17 cellular contexts compared by ENCODE assay signal in genomic region chr3:55332191-55332590, GRCh38.
DNase-seq lines count a peak whose midpoint lies in the region; ATAC-seq and TF ChIP-seq lines count a peak whose summit lies in the region.
"Had no signal": no experiment of that assay in that cellular context is flagged by ENCODE, and none has a peak within 500 bp of the region (broad histone marks: within the 10 kb centered on the region; RNA-seq: fewer than 3 reads in every experiment).

No MANE protein-coding gene starts in this region.

- H2AK9ac ChIP-seq in IMR-90 (replicated peaks; ENCODE audit: low read depth, low read length, poor library complexity) = no peak overlapping the region

- H3K27me3 ChIP-seq in IMR-90 (ENCODE audit: control insufficient read depth, insufficient read depth, low read length) (no peaks in the 10 kb centered on the region), uterus (no peaks in the 10 kb centered on the region)
- H3K27me3 ChIP-seq: BE2C had no signal

- H3K9me3 Mint-ChIP-seq in nephron progenitor cell = no peaks in the 10 kb centered on the region
- H3K9me3 Mint-ChIP-seq: GM23338 had no signal

- TF ChIP-seq CTCF in IMR-90 (conservative IDR thresholded peaks at IDR 0.05; ENCODE audit: low read depth, low read length) = no peak
- no peak for TF ChIP-seq CTCF in nephron progenitor cell (IDR thresholded peaks at IDR 0.05)
- TF ChIP-seq CTCF in uterus (IDR thresholded peaks at IDR 0.05) = no peak

- H3K9me3 ChIP-seq in IMR-90 (ENCODE audit: control insufficient read depth, insufficient read depth, low read length) (no peaks in the 10 kb centered on the region), uterus (no peaks in the 10 kb centered on the region)
- H3K9me3 ChIP-seq: BE2C had no signal

- no peak overlapping the region for H3K56ac ChIP-seq in IMR-90 (ENCODE audit: extremely low read depth, insufficient read depth, low read length)

- H3K4me1 Mint-ChIP-seq in nephron progenitor cell = peaks cover 38% of the 10 kb centered on the region
- H3K4me1 Mint-ChIP-seq: CD4-positive, CD25-positive, alpha-beta regulatory T cell; CD8-positive, alpha-beta memory T cell had no signal

- ATAC-seq in IMR-90 (ENCODE audit: low read depth) (no peak), HG03571 (IDR thresholded peaks at IDR 0.05; ENCODE audit: unreplicated experiment) (no peak), HG03439 (IDR thresholded peaks at IDR 0.05; ENCODE audit: unreplicated experiment) (no peak)
- ATAC-seq: GM23338 had no signal

- H3K4me3 Mint-ChIP-seq in nephron progenitor cell = no peak overlapping the region
- H3K4me3 Mint-ChIP-seq: CD4-positive, CD25-positive, alpha-beta regulatory T cell; CD8-positive, alpha-beta memory T cell; GM23338 had no signal

- WGBS in IMR-90 (ENCODE audit: extremely low coverage in 2 of 2, insufficient read length in 1 of 2), 2 experiments = 83% methylated on average over 2 of the region's 8 CpGs; no CpG with 5 or more reads in 1 of the 2 experiments

- H4K91ac ChIP-seq in IMR-90 (ENCODE audit: insufficient read depth, low read depth, low read length) = peak overlapping the region; percentile 79

- peaks cover 6% of the 10 kb centered on the region for H3K27me3 Mint-ChIP-seq in nephron progenitor cell (ENCODE audit: low read depth, poor library complexity)
- H3K27me3 Mint-ChIP-seq: CD4-positive, CD25-positive, alpha-beta regulatory T cell had no signal

- intact Hi-C loops in IMR-90 (cut with micrococcal nuclease) (loop anchor here (5.0 kb wide), 3 partner anchors 135 to 380 kb away; no protein-coding TSS in a partner anchor), uterus (cut with DNase I; ENCODE audit: low total_unique reads) (no loop called here)

- peak overlapping the region; percentile 17; the same call in 1 of the 2 replicates for H3K27ac ChIP-seq in IMR-90 (ENCODE audit: insufficient read depth, low read length)
- peak overlapping the region; percentile 25 to 45 for H3K27ac ChIP-seq in uterus

- no TSS peak for BruUV-seq in IMR-90 (replicated peaks; lab: Mats Ljungman, UMichigan)

- H3K27ac Mint-ChIP-seq in nephron progenitor cell = peak overlapping the region; percentile 97
- H3K27ac Mint-ChIP-seq: CD4-positive, CD25-positive, alpha-beta regulatory T cell; CD8-positive, alpha-beta memory T cell; GM23338 had no signal

- peak overlapping the region; percentile 50; the same call in 1 of the 2 replicates for H3K14ac ChIP-seq in IMR-90 (replicated peaks; ENCODE audit: low read depth, low read length)

- no peak for DNase-seq in IMR-90
- peak; percentile 27 for DNase-seq in kidney tubule cell (ENCODE audit: low spot score)
- DNase-seq in nephron progenitor cell = peak; percentile 15
- no peak for DNase-seq in uterus
- no peak for DNase-seq in SIG-M5 (lab: John Stamatoyannopoulos, UW)
- DNase-seq: BE2C; C1 segment of cervical spinal cord; CD4-positive, CD25-positive, alpha-beta regulatory T cell; CD8-positive, alpha-beta memory T cell; COR-L47; DMS153; DMS79; GF-D8; HCEC 1CT had no signal

- peaks cover 27% of the 10 kb centered on the region for H3K4me1 ChIP-seq in IMR-90 (ENCODE audit: control insufficient read depth, insufficient read depth, low read length)
- peaks cover 0 to 4% of the 10 kb centered on the region in 2 donors for H3K4me1 ChIP-seq in uterus
- H3K4me1 ChIP-seq: BE2C had no signal

- H3K4me3 ChIP-seq in IMR-90 (ENCODE audit: insufficient read depth, low read depth, low read length) (no peak overlapping the region), uterus (no peak overlapping the region)
- H3K4me3 ChIP-seq: GM23338 had no signal

- H3K18ac ChIP-seq in IMR-90 (ENCODE audit: low read depth, low read length) = peak overlapping the region; percentile 50

- H2AFZ ChIP-seq in IMR-90 (replicated peaks; ENCODE audit: low read length, poor library complexity) = no peak overlapping the region
- H2AFZ ChIP-seq: GM23338 had no signal

- in situ Hi-C loops in IMR-90 (cut with MboI; ENCODE audit: low sequenced_read_pairs) = loop anchor here (10.0 kb wide), 1 partner anchor 133 kb away; no protein-coding TSS in a partner anchor

- peaks cover 27% of the 10 kb centered on the region for H3K9me1 ChIP-seq in IMR-90 (ENCODE audit: insufficient read depth, low read length)

- peak overlapping the region; percentile 97 for H2BK20ac ChIP-seq in IMR-90 (ENCODE audit: low read depth, low read length)

- peaks cover 0 to 16% of the 10 kb centered on the region in 2 experiments; a peak in 1 of 4 replicates for H3K79me1 ChIP-seq in IMR-90 (ENCODE audit: low read depth in 1 of 2, low read length in 2 of 2)

- no peaks in the 10 kb centered on the region for H3K36me3 Mint-ChIP-seq in nephron progenitor cell (ENCODE audit: low read depth)
- H3K36me3 Mint-ChIP-seq: CD4-positive, CD25-positive, alpha-beta regulatory T cell; CD8-positive, alpha-beta memory T cell had no signal

- no peaks in the 10 kb centered on the region for H4K20me1 ChIP-seq in IMR-90 (ENCODE audit: insufficient read depth, low read length)

- no peak overlapping the region for H3K9ac ChIP-seq in IMR-90 (ENCODE audit: low read depth, low read length)

- H2BK15ac ChIP-seq in IMR-90 (ENCODE audit: low read depth, low read length) = peak overlapping the region; percentile 74; the same call in 2 of the 3 replicates

- peak overlapping the region; percentile 21; the same call in 1 of the 2 replicates for H4K5ac ChIP-seq in IMR-90 (ENCODE audit: low read depth, low read length)

- peak overlapping the region; percentile 97 for H2BK120ac ChIP-seq in IMR-90 (ENCODE audit: low read depth, low read length)

- H2AK5ac ChIP-seq in IMR-90 (ENCODE audit: low read depth, low read length) = peak overlapping the region; percentile 100

- H3K23ac ChIP-seq in IMR-90 (ENCODE audit: low read depth, low read length) = no peak overlapping the region

- no peak for TF ChIP-seq RAD21 in IMR-90 (IDR thresholded peaks at IDR 0.05; ENCODE audit: low read length)

- dilution Hi-C loops in IMR-90 (cut with HindIII; ENCODE audit: low sequenced_read_pairs, unreplicated experiment) = no loop called here

- POLR2A ChIA-PET in IMR-90 (lab: Charles Lee; ENCODE audit: unreplicated experiment) = no interaction called here

- TF ChIP-seq POLR2A in IMR-90 (IDR thresholded peaks at IDR 0.05; ENCODE audit: low read depth, low read length) = no peak
- TF ChIP-seq POLR2A in uterus (IDR thresholded peaks at IDR 0.05) = no peak

- H3K4ac ChIP-seq in IMR-90 (ENCODE audit: low read depth, low read length) = peak overlapping the region; percentile 85

- H4K8ac ChIP-seq in IMR-90 (ENCODE audit: low read depth in 2 of 2, low read length in 2 of 2) = peak overlapping the region; percentile 33 to 45; a peak in 2 of 4 replicates

- H3K4me2 ChIP-seq in IMR-90 (ENCODE audit: low read depth, low read length) = no peak overlapping the region
- H3K4me2 ChIP-seq: GM23338 had no signal

- H3K36me3 ChIP-seq in IMR-90 (ENCODE audit: control insufficient read depth, insufficient read depth, low read length) (no peaks in the 10 kb centered on the region), uterus (no peaks in the 10 kb centered on the region)
- H3K36me3 ChIP-seq: BE2C had no signal

- peak overlapping the region; percentile 98 for H2BK5ac ChIP-seq in IMR-90 (ENCODE audit: low read depth, low read length, poor library complexity, severe bottlenecking)

- CTCF ChIA-PET in IMR-90 (lab: Yijun Ruan, JAX) = no interaction called here

TF ChIP-seq in IMR-90, 13 proteins besides CTCF, POLR2A, EP300 and RAD21:
- no peak for TF ChIP-seq RCOR1 (IDR thresholded peaks at IDR 0.05; ENCODE audit: insufficient replicate concordance, low read length)
- no peak for TF ChIP-seq NFE2L2 (IDR thresholded peaks at IDR 0.05; ENCODE audit: low read depth, low read length)
- TF ChIP-seq BHLHE40 (IDR thresholded peaks at IDR 0.05; ENCODE audit: low read depth, low read length) = no peak
- TF ChIP-seq MAFK (IDR thresholded peaks at IDR 0.05; ENCODE audit: low read depth, low read length) = no peak
- no peak for TF ChIP-seq MXI1 (IDR thresholded peaks at IDR 0.05; ENCODE audit: borderline replicate concordance, low read depth, low read length)
- no peak for TF ChIP-seq SMC3 (IDR thresholded peaks at IDR 0.05; ENCODE audit: low read depth, low read length)
- TF ChIP-seq USF2 (IDR thresholded peaks at IDR 0.05; ENCODE audit: low read depth, low read length) = no peak
- no peak for TF ChIP-seq MAZ (IDR thresholded peaks at IDR 0.05; ENCODE audit: borderline replicate concordance, low read depth, low read length)
- no peak for TF ChIP-seq CHD1 (IDR thresholded peaks at IDR 0.05; ENCODE audit: low read depth, low read length)
- no peak for TF ChIP-seq FOS (IDR thresholded peaks at IDR 0.05; ENCODE audit: low read depth, low read length)
- no peak for TF ChIP-seq ELK1 (IDR thresholded peaks at IDR 0.05; ENCODE audit: borderline replicate concordance, low read depth, low read length)
- TF ChIP-seq RFX5 (IDR thresholded peaks at IDR 0.05; ENCODE audit: low read depth, low read length) = no peak
- no peak for TF ChIP-seq CEBPB (IDR thresholded peaks at IDR 0.05; ENCODE audit: low read depth, low read length)

Comparison
In these comparisons a context has a peak if more than half of its experiments do, and no peak if none do; other contexts are left out.
1. DNase-seq: peak in kidney tubule cell (single experiment) and nephron progenitor cell (single experiment); none in IMR-90 (single experiment), uterus (0 of 2) and SIG-M5 (single experiment).